ENCODE assay signal across 20 cellular contexts in genomic region chr16:2420035-2420434, GRCh38. TPM values are rescaled to one million over a fixed set of nuclear protein-coding genes. Genes with fewer than 3 reads are reported as not detected.
DNase-seq lines count a peak whose midpoint lies in the region; ATAC-seq and TF ChIP-seq lines count a peak whose summit lies in the region.
"Had no signal": no experiment of that assay in that cellular context is flagged by ENCODE, and none has a peak within 500 bp of the region (broad histone marks: within the 10 kb centered on the region; RNA-seq: fewer than 3 reads in every experiment).

No MANE protein-coding gene starts in this region.

- H3K9me3 ChIP-seq in GM23248 (ENCODE audit: low read depth) (no peaks in the 10 kb centered on the region), OCI-LY7 (ENCODE audit: low read length) (no peaks in the 10 kb centered on the region)
- H3K9me3 ChIP-seq: BE2C, SK-N-SH had no signal

- intact Hi-C loops in OCI-LY7 (cut with micrococcal nuclease; ENCODE audit: unreplicated experiment) = loop anchor here (10.0 kb wide), 1 partner anchor 265 kb away; the partner anchor contains the start of gene TRAF7

- peaks cover 6% of the 10 kb centered on the region for H3F3A ChIP-seq in GM23248 (ENCODE audit: insufficient read depth)

- H3K4me2 ChIP-seq in GM23248 (ENCODE audit: unreplicated experiment) (no peak overlapping the region), OCI-LY7 (ENCODE audit: low read length) (no peak overlapping the region)
- H3K4me2 ChIP-seq: SK-N-SH had no signal

- POLR2A ChIA-PET in OCI-LY7 (lab: Charles Lee) = no interaction called here

- no peak for TF ChIP-seq CTCF in OCI-LY7 (conservative IDR thresholded peaks at IDR 0.05; ENCODE audit: low read length)
- TF ChIP-seq CTCF in fibroblast of the aortic adventitia (IDR thresholded peaks at IDR 0.05; ENCODE audit: insufficient read depth, low read length) = no peak
- TF ChIP-seq CTCF in GM13976 (IDR thresholded peaks at IDR 0.05; ENCODE audit: borderline replicate concordance, control extremely low read depth, extremely low read depth, insufficient read depth, missing control alignments) = no peak

- peak; percentile 22 for DNase-seq in GM23248
- DNase-seq in OCI-LY7 (ENCODE audit: low spot score) = no peak
- DNase-seq in fibroblast of the aortic adventitia (ENCODE audit: low read depth) = peak; percentile 43
- peak; percentile 13 for DNase-seq in myocyte (ENCODE audit: low read depth)
- DNase-seq in GM13976 (ENCODE audit: low spot score) = no peak
- DNase-seq: BE2C, DMS79, KBM-7, NCI-H1092, NCI-H1436, NCI-H187 treated with DMSO at 0.1 percent for 48 hours, NCI-H2227 treated with DMSO at 0.1 percent for 48 hours, NCI-H510A, NCI-H748 treated with DMSO at 0.1 percent for 48 hours, SIG-M5, SK-N-SH had no signal

- H3K79me2 ChIP-seq in GM23248 (ENCODE audit: insufficient read depth) (no peaks in the 10 kb centered on the region), OCI-LY7 (ENCODE audit: insufficient read depth, low read depth, low read length) (no peaks in the 10 kb centered on the region)

- in situ Hi-C loops in GM23248 (cut with MboI) = no loop called here
- in situ Hi-C loops in GM13976 (cut with MboI; ENCODE audit: low sequenced_read_pairs, unreplicated experiment) = no loop called here

- no peaks in the 10 kb centered on the region for H4K20me1 ChIP-seq in GM23248 (ENCODE audit: insufficient read depth)
- H4K20me1 ChIP-seq in OCI-LY7 (ENCODE audit: insufficient read depth, low read length) = no peaks in the 10 kb centered on the region

- H3K9ac ChIP-seq in GM23248 = no peak overlapping the region
- H3K9ac ChIP-seq: SK-N-SH had no signal

- no peaks in the 10 kb centered on the region for H3K36me3 ChIP-seq in GM23248 (ENCODE audit: low read depth)
- no peaks in the 10 kb centered on the region for H3K36me3 ChIP-seq in OCI-LY7 (ENCODE audit: insufficient read depth, low read length)
- H3K36me3 ChIP-seq: BE2C had no signal

- TSS peak; percentile 42 for BruUV-seq in OCI-LY7 (replicated peaks; lab: Mats Ljungman, UMichigan)

- no peak overlapping the region for H3K27ac ChIP-seq in GM23248
- H3K27ac ChIP-seq in OCI-LY7 (ENCODE audit: low read depth, low read length, poor library complexity, severe bottlenecking) = no peak overlapping the region

- H3K4me3 ChIP-seq in GM23248 = no peak overlapping the region
- no peak overlapping the region for H3K4me3 ChIP-seq in OCI-LY7 (ENCODE audit: low read depth, low read length, poor library complexity, severe bottlenecking)
- H3K4me3 ChIP-seq in fibroblast of the aortic adventitia (ENCODE audit: low read depth, low read length) = no peak overlapping the region
- H3K4me3 ChIP-seq: GM12878 had no signal

- H3K9me2 ChIP-seq in GM23248 (ENCODE audit: insufficient read depth) = no peaks in the 10 kb centered on the region
- H3K9me2 ChIP-seq in OCI-LY7 (ENCODE audit: insufficient read depth, low read length) = no peaks in the 10 kb centered on the region
- H3K9me2 ChIP-seq: SK-N-SH had no signal

- H3K27me3 ChIP-seq in GM23248 (replicated peaks; ENCODE audit: insufficient read depth) = 0 out of 2 replicates have a peak, but pooled peaks cover 4% of the 10 kb centered on the region
- H3K27me3 ChIP-seq: BE2C had no signal

- H2AFZ ChIP-seq in GM23248 = no peak overlapping the region
- H2AFZ ChIP-seq in OCI-LY7 (ENCODE audit: low read length) = no peak overlapping the region

- peaks cover 9% of the 10 kb centered on the region for H3K4me1 ChIP-seq in GM23248 (ENCODE audit: insufficient read depth)
- peaks cover 6% of the 10 kb centered on the region for H3K4me1 ChIP-seq in OCI-LY7 (ENCODE audit: insufficient read depth, low read length, poor library complexity, severe bottlenecking)
- H3K4me1 ChIP-seq: BE2C had no signal

- CTCF ChIA-PET in OCI-LY7 (lab: Charles Lee; ENCODE audit: unreplicated experiment) = no interaction called here

- ATAC-seq in HG02678 (IDR thresholded peaks at IDR 0.05; ENCODE audit: unreplicated experiment) (no peak), GM21529 (IDR thresholded peaks at IDR 0.05; ENCODE audit: unreplicated experiment) (no peak)
- ATAC-seq: GM12878, Panc1 had no signal

RNA-seq across cellular contexts. Expression of gene CCNF, which starts 9.2 kb away (rescaled TPM):
- 11.5 and 15.7 TPM in 2 replicates for total RNA-seq in GM23248 (2014; rRNA removed; shearing (Covaris generic))
- 9.3 and 10.5 TPM in 2 replicates for polyA plus RNA-seq in GM23248 (2016; fragmentation: Nextera tagmentation; extraction: Ambion mirVana)
- 71.5 and 82.1 TPM in 2 replicates for total RNA-seq in OCI-LY7 (2014; rRNA removed; shearing (Covaris generic))
- total RNA-seq in OCI-LY7 (2022) (83.3 and 93.0 TPM in 2 replicates), fibroblast of the aortic adventitia (ENCODE audit: low replicate concordance) (2.2 and 21.1 TPM in 2 replicates), myocyte (3.1 and 3.2 TPM in 2 replicates)
- 1.8 TPM for polyA plus RNA-seq in myocyte (2012)

RNA-seq across cellular contexts. Expression of gene TEDC2, which starts 39.9 kb away (rescaled TPM):
- total RNA-seq in GM23248 (2014; rRNA removed; shearing (Covaris generic)) = 6.8 and 8.3 TPM in 2 replicates
- 4.2 and 4.8 TPM in 2 replicates for polyA plus RNA-seq in GM23248 (2016; fragmentation: Nextera tagmentation; extraction: Ambion mirVana)
- total RNA-seq in OCI-LY7 (2014; rRNA removed; shearing (Covaris generic)) = 89.3 and 110 TPM in 2 replicates
- 48.0 and 56.0 TPM in 2 replicates for total RNA-seq in OCI-LY7 (2022)
- total RNA-seq in fibroblast of the aortic adventitia (ENCODE audit: low replicate concordance) = 1.9 and 11.7 TPM in 2 replicates
- 5.7 and 10.4 TPM in 2 replicates for total RNA-seq in myocyte
- polyA plus RNA-seq in myocyte (2012) = 2.5 TPM

RNA-seq across cellular contexts. Expression of gene NTN3, which starts 51.1 kb away (rescaled TPM):
- total RNA-seq in GM23248 (2014; rRNA removed; shearing (Covaris generic)) = 1.8 TPM in 1 of 2 replicates, not detected in the other
- not detected in 2 replicates for polyA plus RNA-seq in GM23248 (2016; fragmentation: Nextera tagmentation; extraction: Ambion mirVana)
- total RNA-seq in OCI-LY7 (2014; rRNA removed; shearing (Covaris generic)) = 2.3 and 4.8 TPM in 2 replicates
- total RNA-seq in OCI-LY7 (2022) (1.5 and 1.7 TPM in 2 replicates), fibroblast of the aortic adventitia (ENCODE audit: low replicate concordance) (0.45 and 2.8 TPM in 2 replicates), myocyte (0.10 TPM in 1 of 2 replicates, not detected in the other)
- polyA plus RNA-seq in myocyte (2012) = 0.23 TPM
- total RNA-seq: GM12878 had no signal

RNA-seq across cellular contexts. Expression of gene TBC1D24, which starts 54.9 kb away (rescaled TPM):
- total RNA-seq in GM23248 (2014; rRNA removed; shearing (Covaris generic)) = 17.8 and 18.7 TPM in 2 replicates
- polyA plus RNA-seq in GM23248 (2016; fragmentation: Nextera tagmentation; extraction: Ambion mirVana) = 9.3 and 10.1 TPM in 2 replicates
- 19.8 and 23.4 TPM in 2 replicates for total RNA-seq in OCI-LY7 (2014; rRNA removed; shearing (Covaris generic))
- 29.9 and 34.7 TPM in 2 replicates for total RNA-seq in OCI-LY7 (2022)
- 11.9 and 16.1 TPM in 2 replicates for total RNA-seq in fibroblast of the aortic adventitia (ENCODE audit: low replicate concordance)
- 27.6 and 46.3 TPM in 2 replicates for total RNA-seq in myocyte
- 11.1 TPM for polyA plus RNA-seq in myocyte (2012)

Comparison
In these comparisons a context has a peak if more than half of its experiments do, and no peak if none do; other contexts are left out.
1. DNase-seq: peak in GM23248 (single experiment), fibroblast of the aortic adventitia (single experiment) and myocyte (single experiment); none in OCI-LY7 (single experiment) and GM13976 (single experiment).